Comparison of ENCODE assay signal across 23 cellular contexts in genomic region chr18:39909706-39910105, GRCh38.
DNase-seq lines count a peak whose midpoint lies in the region; ATAC-seq, FAIRE-seq and TF ChIP-seq lines count a peak whose summit lies in the region.
"Had no signal": no experiment of that assay in that cellular context is flagged by ENCODE, and none has a peak within 500 bp of the region (broad histone marks: within the 10 kb centered on the region; RNA-seq: fewer than 3 reads in every experiment).

No MANE protein-coding gene starts in this region.

- no peak for DNase-seq in D721Med (ENCODE audit: insufficient read length, low spot score)
- DNase-seq in NCI-H1417 (lab: John Stamatoyannopoulos, UW) = peak in 2 of 3 experiments; percentile 17 to 78
- peak; percentile 50 to 70 for DNase-seq in SHP77 (lab: John Stamatoyannopoulos, UW)
- peak; percentile 28 for DNase-seq in iris pigment epithelial cell (ENCODE audit: low read depth)
- no peak for DNase-seq in stimulated activated CD4-positive, alpha-beta T cell treated with anti-CD3 and anti-CD28 coated beads, Interleukin-2, amount 100 ng/mL, for 48 hours
- DNase-seq in MV-4-11 (lab: John Stamatoyannopoulos, UW) = no peak
- no peak for DNase-seq in NCI-H345 (lab: John Stamatoyannopoulos, UW)
- DNase-seq: activated CD4-positive, alpha-beta memory T cell treated with anti-CD3 and anti-CD28 coated beads for 36 hours; activated CD8-positive, alpha-beta memory T cell treated with anti-CD3 and anti-CD28 coated beads, Interleukin-2, amount 50 U/mL, for 48 hours; BE2C; cerebellar nuclear complex; H7; heart left ventricle; Kasumi-1; NCI-H1048; NCI-H2171 treated with DMSO at 0.1 percent for 48 hours; T-helper 1 cell had no signal

- TF ChIP-seq CTCF in D721Med (IDR thresholded peaks at IDR 0.05; ENCODE audit: insufficient read depth, missing control alignments) = no peak

- peak; percentile 25 for FAIRE-seq in D721Med (lab: Jason Lieb, UNC)
- FAIRE-seq: GM12891, HepG2 had no signal

- ATAC-seq in HG03159 (IDR thresholded peaks at IDR 0.05; ENCODE audit: unreplicated experiment) = no peak
- ATAC-seq: activated naive CD4-positive, alpha-beta T cell treated with anti-CD3 and anti-CD28 coated beads, Interleukin-2, amount 50 U/mL, for 72 hours; activated T-helper 17 cell treated with anti-CD3 and anti-CD28 coated beads, Interleukin-2, amount 50 U/mL, for 72 hours; heart left ventricle; HepG2; Panc1 had no signal

Comparison
In these comparisons a context has a peak if more than half of its experiments do, and no peak if none do; other contexts are left out.
1. DNase-seq: peak in NCI-H1417 (2 of 3), SHP77 (2 of 2) and iris pigment epithelial cell (single experiment); none in D721Med (single experiment), stimulated activated CD4-positive, alpha-beta T cell treated with anti-CD3 and anti-CD28 coated beads, Interleukin-2, amount 100 ng/mL, for 48 hours (0 of 2), MV-4-11 (single experiment) and NCI-H345 (single experiment).